Comparison of ENCODE assay signal across 22 cellular contexts in genomic region chr7:33775790-33776189, GRCh38.
"Had no signal": no experiment of that assay in that cellular context is flagged by ENCODE, and none has a peak within 500 bp of the region (broad histone marks: within the 10 kb centered on the region; RNA-seq: fewer than 3 reads in every experiment).

No MANE protein-coding gene starts in this region.

- DNase-seq: activated B cell treated with CpG ODN at 0.5 μM for 24 hours; activated CD4-positive, alpha-beta T cell treated with anti-CD3 and anti-CD28 coated beads, Interleukin-2, amount 50 U/mL, for 1 hour; activated CD8-positive, alpha-beta T cell treated with anti-CD3 and anti-CD28 coated beads for 36 hours; activated naive CD4-positive, alpha-beta T cell; activated T-cell treated with anti-CD3 and anti-CD28 coated beads, Interleukin-2, amount 50 U/mL, for 48 hours; cerebellar nuclear complex; effector CD8-positive, alpha-beta T cell; right lobe of liver; stimulated activated CD4-positive, alpha-beta T cell treated with anti-CD3 and anti-CD28 coated beads, Interleukin-12 subunit alpha, Interleukin-12 subunit beta, amount 100 ng/mL, for 4 hours; stimulated activated CD4-positive, alpha-beta T cell treated with anti-CD3 and anti-CD28 coated beads, Interleukin-4, amount 100 ng/mL, for 1 hour; stimulated activated naive CD8-positive, alpha-beta T cell treated with anti-CD3 and anti-CD28 coated beads, Interleukin-15, Interleukin-2, amounts not matched to agents 100 U/mL and 50 U/mL, for 24 hours; T-cell had no signal

- H3K27me3 Mint-ChIP-seq: activated B cell treated with CpG ODN at 0.5 μM for 24 hours; activated CD8-positive, alpha-beta T cell treated with anti-CD3 and anti-CD28 coated beads for 36 hours; T-cell had no signal

- H3K27me3 ChIP-seq: colonic mucosa, gastroesophageal sphincter, right lobe of liver, uterus had no signal

- H3K36me3 Mint-ChIP-seq: activated naive CD4-positive, alpha-beta T cell treated with anti-CD3 and anti-CD28 coated beads, Interleukin-2, amount 50 U/mL, for 72 hours; natural killer cell treated with Interleukin-12 subunit alpha and Interleukin-12 subunit beta and Interleukin-15 and Interleukin-18, amount 100 ng/mL, for 72 hours; T-cell had no signal

- H3K4me3 ChIP-seq: colonic mucosa, gastroesophageal sphincter, lung, mucosa of descending colon, right lobe of liver, skin epidermis, uterus had no signal

- H3K27ac Mint-ChIP-seq: activated B cell treated with CpG ODN at 0.5 μM for 24 hours; activated CD8-positive, alpha-beta T cell treated with anti-CD3 and anti-CD28 coated beads for 36 hours; activated naive CD4-positive, alpha-beta T cell treated with anti-CD3 and anti-CD28 coated beads, Interleukin-2, amount 50 U/mL, for 72 hours; activated T-helper 2 cell treated with anti-CD3 and anti-CD28 coated beads, Interferon-gamma antibody, Interleukin-2, Interleukin-4, amounts not matched to agents 10 μg/mL and 5 μg/mL and 100 μg/mL, durations not matched to agents 14 hours and 24 hours and 36 hours; natural killer cell treated with Interleukin-12 subunit alpha and Interleukin-12 subunit beta and Interleukin-15 and Interleukin-18, amount 100 ng/mL, for 72 hours; T-cell; type B pancreatic cell had no signal

- H3K4me1 Mint-ChIP-seq: T-cell had no signal

- H3K27ac ChIP-seq: colonic mucosa, right lobe of liver, skin epidermis had no signal

- H3K9me3 Mint-ChIP-seq: activated B cell treated with CpG ODN at 0.5 μM for 24 hours; activated CD8-positive, alpha-beta T cell treated with anti-CD3 and anti-CD28 coated beads for 36 hours; activated naive CD4-positive, alpha-beta T cell treated with anti-CD3 and anti-CD28 coated beads, Interleukin-2, amount 50 U/mL, for 72 hours; activated T-helper 2 cell treated with anti-CD3 and anti-CD28 coated beads, Interferon-gamma antibody, Interleukin-2, Interleukin-4, amounts not matched to agents 10 μg/mL and 5 μg/mL and 100 μg/mL, durations not matched to agents 14 hours and 24 hours and 36 hours; natural killer cell treated with Interleukin-12 subunit alpha and Interleukin-12 subunit beta and Interleukin-15 and Interleukin-18, amount 100 ng/mL, for 72 hours; T-cell had no signal

- H3K36me3 ChIP-seq: colonic mucosa, gastroesophageal sphincter, right lobe of liver, uterus had no signal

- ATAC-seq: activated CD8-positive, alpha-beta T cell treated with anti-CD3 and anti-CD28 coated beads for 36 hours; natural killer cell treated with Interleukin-12 subunit alpha and Interleukin-12 subunit beta and Interleukin-15 and Interleukin-18, amount 100 ng/mL, for 72 hours; right lobe of liver; stimulated activated naive CD8-positive, alpha-beta T cell treated with anti-CD3 and anti-CD28 coated beads, Interleukin-15, Interleukin-2, amounts not matched to agents 100 U/mL and 50 U/mL, for 24 hours; T-cell had no signal

- H3K9me3 ChIP-seq: colonic mucosa, gastroesophageal sphincter, mucosa of descending colon, right lobe of liver, uterus had no signal

- H3K4me3 Mint-ChIP-seq: activated B cell treated with CpG ODN at 0.5 μM for 24 hours; activated CD8-positive, alpha-beta T cell treated with anti-CD3 and anti-CD28 coated beads for 36 hours; natural killer cell treated with Interleukin-12 subunit alpha and Interleukin-12 subunit beta and Interleukin-15 and Interleukin-18, amount 100 ng/mL, for 72 hours; T-cell; type B pancreatic cell had no signal

- H3K4me1 ChIP-seq: colonic mucosa, right lobe of liver had no signal
